9 cellular contexts compared by ENCODE assay signal in genomic region chr10:34280599-34281374, GRCh38.
DNase-seq lines count a peak whose midpoint lies in the region; ATAC-seq lines count a peak whose summit lies in the region.
"Had no signal": no experiment of that assay in that cellular context is flagged by ENCODE, and none has a peak within 500 bp of the region (broad histone marks: within the 10 kb centered on the region; RNA-seq: fewer than 3 reads in every experiment).

No MANE protein-coding gene starts in this region.

- H3K27me3 ChIP-seq in right cardiac atrium (ENCODE audit: control insufficient read depth, insufficient read depth) = no peaks in the 10 kb centered on the region

- intact Hi-C loops in activated CD4-positive, alpha-beta T cell treated with anti-CD3 and anti-CD28 coated beads for 36 hours (cut with DNase I, micrococcal nuclease) = loop anchor here (5.0 to 10.0 kb wide), 3 partner anchors 158 to 1154 kb away; no protein-coding TSS in a partner anchor
- intact Hi-C loops in right cardiac atrium (cut with DNase I) = no loop called here

- no peaks in the 10 kb centered on the region for H3K9me3 ChIP-seq in right cardiac atrium (ENCODE audit: control insufficient read depth, low read length)

- ATAC-seq in activated CD4-positive, alpha-beta T cell treated with anti-CD3 and anti-CD28 coated beads for 36 hours = peak; percentile 80
- ATAC-seq in activated T-helper 17 cell treated with anti-CD3 and anti-CD28 coated beads, Interleukin-2, amount 50 U/mL, for 72 hours (replicated peaks) = peak; percentile 80
- ATAC-seq in right cardiac atrium = peak; percentile 71 to 96

- peak; percentile 28 for DNase-seq in activated CD4-positive, alpha-beta T cell treated with anti-CD3 and anti-CD28 coated beads for 36 hours
- DNase-seq in activated CD4-positive, alpha-beta T cell treated with anti-CD3 and anti-CD28 coated beads, Interleukin-2, amount 10 ng/mL, durations not matched to agents 7 days and 5 days = no peak
- DNase-seq in right cardiac atrium = no peak
- peak; percentile 95 for DNase-seq in stromal cell of bone marrow (ENCODE audit: low read depth)
- DNase-seq in HUDEP-2 (lab: John Stamatoyannopoulos, UW; ENCODE audit: unreplicated experiment in 76 of 76) = no peak
- no peak for DNase-seq in NCI-H2227 (lab: John Stamatoyannopoulos, UW; ENCODE audit: unreplicated experiment)
- DNase-seq in DMS79 treated with DMSO at 0.1 percent for 48 hours (lab: John Stamatoyannopoulos, UW) = no peak
- DNase-seq: AML-193 had no signal

- H3K4me1 Mint-ChIP-seq in activated CD4-positive, alpha-beta T cell treated with anti-CD3 and anti-CD28 coated beads for 36 hours = peaks cover 25% of the 10 kb centered on the region
- H3K4me1 Mint-ChIP-seq in activated CD4-positive, alpha-beta T cell treated with anti-CD3 and anti-CD28 coated beads, Interleukin-2, amount 10 ng/mL, durations not matched to agents 7 days and 5 days = peaks cover 11% of the 10 kb centered on the region
- H3K4me1 Mint-ChIP-seq in activated T-helper 17 cell treated with anti-CD3 and anti-CD28 coated beads, Interleukin-2, amount 50 U/mL, for 72 hours = peaks cover 4% of the 10 kb centered on the region

- peaks cover 5% of the 10 kb centered on the region for H3K27me3 Mint-ChIP-seq in activated CD4-positive, alpha-beta T cell treated with anti-CD3 and anti-CD28 coated beads for 36 hours
- H3K27me3 Mint-ChIP-seq in activated CD4-positive, alpha-beta T cell treated with anti-CD3 and anti-CD28 coated beads, Interleukin-2, amount 10 ng/mL, durations not matched to agents 7 days and 5 days = no peaks in the 10 kb centered on the region
- peaks cover 8% of the 10 kb centered on the region for H3K27me3 Mint-ChIP-seq in activated T-helper 17 cell treated with anti-CD3 and anti-CD28 coated beads, Interleukin-2, amount 50 U/mL, for 72 hours

- 72% methylated on average over 11 of the region's 11 CpGs for WGBS in right cardiac atrium

- no peaks in the 10 kb centered on the region for H3K36me3 Mint-ChIP-seq in activated CD4-positive, alpha-beta T cell treated with anti-CD3 and anti-CD28 coated beads for 36 hours (ENCODE audit: low read depth)
- H3K36me3 Mint-ChIP-seq in activated CD4-positive, alpha-beta T cell treated with anti-CD3 and anti-CD28 coated beads, Interleukin-2, amount 10 ng/mL, durations not matched to agents 7 days and 5 days (ENCODE audit: low read depth) = no peaks in the 10 kb centered on the region
- H3K36me3 Mint-ChIP-seq in activated T-helper 17 cell treated with anti-CD3 and anti-CD28 coated beads, Interleukin-2, amount 50 U/mL, for 72 hours (ENCODE audit: low read depth) = no peaks in the 10 kb centered on the region

- no peak overlapping the region for H3K4me3 ChIP-seq in right cardiac atrium (ENCODE audit: low read length)

- peaks cover 2% of the 10 kb centered on the region for H3K4me1 ChIP-seq in right cardiac atrium (ENCODE audit: control insufficient read depth, insufficient read depth, low read length)

- peak overlapping the region; percentile 72 for H3K27ac Mint-ChIP-seq in activated CD4-positive, alpha-beta T cell treated with anti-CD3 and anti-CD28 coated beads for 36 hours
- no peak overlapping the region for H3K27ac Mint-ChIP-seq in activated CD4-positive, alpha-beta T cell treated with anti-CD3 and anti-CD28 coated beads, Interleukin-2, amount 10 ng/mL, durations not matched to agents 7 days and 5 days
- peak overlapping the region; percentile 53 for H3K27ac Mint-ChIP-seq in activated T-helper 17 cell treated with anti-CD3 and anti-CD28 coated beads, Interleukin-2, amount 50 U/mL, for 72 hours

- no peak overlapping the region for H3K27ac ChIP-seq in right cardiac atrium (ENCODE audit: low read length)

- POLR2A ChIA-PET in activated CD4-positive, alpha-beta T cell treated with anti-CD3 and anti-CD28 coated beads for 36 hours (lab: Charles Lee) = no interaction called here
- POLR2A ChIA-PET in activated CD4-positive, alpha-beta T cell treated with anti-CD3 and anti-CD28 coated beads, Interleukin-2, amount 10 ng/mL, durations not matched to agents 7 days and 5 days (lab: Charles Lee) = no interaction called here

- H3K9me3 Mint-ChIP-seq in activated CD4-positive, alpha-beta T cell treated with anti-CD3 and anti-CD28 coated beads for 36 hours (ENCODE audit: low read depth) = no peaks in the 10 kb centered on the region
- no peaks in the 10 kb centered on the region for H3K9me3 Mint-ChIP-seq in activated CD4-positive, alpha-beta T cell treated with anti-CD3 and anti-CD28 coated beads, Interleukin-2, amount 10 ng/mL, durations not matched to agents 7 days and 5 days
- no peaks in the 10 kb centered on the region for H3K9me3 Mint-ChIP-seq in activated T-helper 17 cell treated with anti-CD3 and anti-CD28 coated beads, Interleukin-2, amount 50 U/mL, for 72 hours

- CTCF ChIA-PET in activated CD4-positive, alpha-beta T cell treated with anti-CD3 and anti-CD28 coated beads for 36 hours (lab: Charles Lee) = interaction anchor here (0.7 to 1.0 kb wide), 2 partner anchors 17 to 193 kb away, joined by 3 read pairs; no protein-coding TSS in a partner anchor
- CTCF ChIA-PET in activated CD4-positive, alpha-beta T cell treated with anti-CD3 and anti-CD28 coated beads, Interleukin-2, amount 10 ng/mL, durations not matched to agents 7 days and 5 days (lab: Charles Lee) = no interaction called here

- H3K4me3 Mint-ChIP-seq in activated CD4-positive, alpha-beta T cell treated with anti-CD3 and anti-CD28 coated beads for 36 hours = no peak overlapping the region
- no peak overlapping the region for H3K4me3 Mint-ChIP-seq in activated CD4-positive, alpha-beta T cell treated with anti-CD3 and anti-CD28 coated beads, Interleukin-2, amount 10 ng/mL, durations not matched to agents 7 days and 5 days
- peak overlapping the region; percentile 33 for H3K4me3 Mint-ChIP-seq in activated T-helper 17 cell treated with anti-CD3 and anti-CD28 coated beads, Interleukin-2, amount 50 U/mL, for 72 hours

Comparison
In these comparisons a context has a peak if more than half of its experiments do, and no peak if none do; other contexts are left out.
1. DNase-seq: peak in activated CD4-positive, alpha-beta T cell treated with anti-CD3 and anti-CD28 coated beads for 36 hours (single experiment) and stromal cell of bone marrow (single experiment); none in activated CD4-positive, alpha-beta T cell treated with anti-CD3 and anti-CD28 coated beads, Interleukin-2, amount 10 ng/mL, durations not matched to agents 7 days and 5 days (single experiment), right cardiac atrium (0 of 3), HUDEP-2 (0 of 76), NCI-H2227 (single experiment) and DMS79 treated with DMSO at 0.1 percent for 48 hours (single experiment).
2. intact Hi-C loops: an anchor here in activated CD4-positive, alpha-beta T cell treated with anti-CD3 and anti-CD28 coated beads for 36 hours (5.0 to 10.0 kb wide); none called in right cardiac atrium.
3. Peak in every context shown above with its lines, with median percentiles within 50 percentile points of each other: ATAC-seq.